11 cellular contexts compared by ENCODE assay signal in the genomic region with DNA sequence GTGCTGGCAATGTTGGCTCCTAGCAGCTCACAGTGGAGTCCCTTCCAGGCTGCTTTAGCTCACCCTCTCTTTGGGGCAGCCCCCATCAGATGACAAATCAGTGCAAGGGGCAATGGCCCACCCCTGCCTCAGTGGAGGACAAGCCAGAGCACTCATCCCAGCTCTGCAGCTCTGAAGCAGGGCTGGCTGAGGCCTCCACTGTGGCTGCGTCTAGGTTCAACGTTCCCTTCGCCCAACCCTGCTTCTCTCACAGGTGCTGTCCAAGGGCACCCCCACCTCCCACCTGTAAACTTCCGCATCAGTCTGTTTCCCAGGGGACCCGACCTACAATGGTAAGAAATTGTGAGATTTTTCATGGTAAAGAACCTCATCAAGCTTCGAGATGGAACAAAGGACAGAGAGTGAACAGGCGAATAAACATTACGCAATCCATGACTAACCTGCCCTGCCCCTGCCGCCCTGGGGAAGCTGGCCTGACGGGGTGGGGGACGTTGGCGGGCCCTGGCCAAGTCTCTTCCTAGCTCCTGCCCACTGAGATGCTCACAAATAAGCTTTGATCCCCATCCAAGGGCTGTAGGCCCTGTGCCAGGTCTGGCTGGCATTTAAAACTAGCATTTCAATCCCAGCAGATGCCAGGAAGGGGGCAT. TPM values are rescaled to one million over a fixed set of nuclear protein-coding genes. Genes with fewer than 3 reads are reported as not detected.
DNase-seq lines count a peak whose midpoint lies in the region; ATAC-seq, FAIRE-seq and TF ChIP-seq lines count a peak whose summit lies in the region.
"Had no signal": no experiment of that assay in that cellular context is flagged by ENCODE, and none has a peak within 500 bp of the region (broad histone marks: within the 10 kb centered on the region; RNA-seq: fewer than 3 reads in every experiment).

No MANE protein-coding gene starts in this region.

- peaks cover 3% of the 10 kb centered on the region for H4K20me1 ChIP-seq in osteoblast (ENCODE audit: insufficient read depth, low read length)

- FAIRE-seq in H54 (lab: Jason Lieb, UNC): no peak

- CTCF ChIA-PET in CD4-positive, alpha-beta T cell (lab: Charles Lee): no interaction called here

- no peak for TF ChIP-seq POLR2A in H54 (IDR thresholded peaks at IDR 0.05; ENCODE audit: low read depth, low read length)

- DNase-seq in H54 (ENCODE audit: insufficient read length, low spot score): peak; percentile 30
- DNase-seq in NCI-H446 treated with DMSO at 0.1 percent for 48 hours (lab: John Stamatoyannopoulos, UW): peak; percentile 12
- peak; percentile 87 for DNase-seq in osteoblast (ENCODE audit: insufficient read length, low spot score, missing footprints)
- no peak for DNase-seq in CD4-positive, alpha-beta T cell
- no peak for DNase-seq in T-helper 2 cell
- no peak for DNase-seq in activated T-cell treated with anti-CD3 and anti-CD28 coated beads, Interleukin-2, amount 50 U/mL, for 1 hour
- DNase-seq in ecto neural progenitor cell (ENCODE audit: low spot score): no peak
- DNase-seq: activated CD4-positive, alpha-beta T cell treated with anti-CD3 and anti-CD28 coated beads, Interleukin-2, amount 50 U/mL, for 48 hours; cortex of kidney; stimulated activated CD4-positive, alpha-beta T cell treated with anti-CD3 and anti-CD28 coated beads, Interleukin-4, amount 100 ng/mL, for 4 hours had no signal

- H3K27ac ChIP-seq in duodenal mucosa (ENCODE audit: low read depth, low read length) (peak overlapping the region; percentile 18), osteoblast (ENCODE audit: low read depth, low read length) (peak overlapping the region; percentile 81)
- no peak overlapping the region for H3K27ac ChIP-seq in CD4-positive, alpha-beta T cell (ENCODE audit: low read depth, low read length)

- no peaks in the 10 kb centered on the region for H3K9me3 ChIP-seq in duodenal mucosa (ENCODE audit: control insufficient read depth in 1 of 2, low read length in 2 of 2)
- H3K9me3 ChIP-seq in osteoblast (ENCODE audit: low read depth, low read length): no peaks in the 10 kb centered on the region
- H3K9me3 ChIP-seq in CD4-positive, alpha-beta T cell (ENCODE audit: control insufficient read depth, low read length): no peaks in the 10 kb centered on the region

- no peaks in the 10 kb centered on the region for H3K9me3 Mint-ChIP-seq in CD4-positive, alpha-beta T cell

- H3K27me3 ChIP-seq in duodenal mucosa (ENCODE audit: control insufficient read depth in 1 of 2, insufficient read depth in 2 of 2, low read length in 2 of 2) (no peaks in the 10 kb centered on the region), osteoblast (ENCODE audit: insufficient read depth, low read length) (no peaks in the 10 kb centered on the region)
- H3K27me3 ChIP-seq in CD4-positive, alpha-beta T cell (ENCODE audit: control insufficient read depth, insufficient read depth, low read length): peaks cover 5% of the 10 kb centered on the region

- H3K4me1 Mint-ChIP-seq in CD4-positive, alpha-beta T cell (ENCODE audit: low read depth): no peaks in the 10 kb centered on the region

- POLR2A ChIA-PET in CD4-positive, alpha-beta T cell (lab: Charles Lee): interaction anchor here (0.6 kb wide), 1 partner anchor 1548 kb away, joined by 3 read pairs; no protein-coding TSS in a partner anchor

- peak overlapping the region; percentile 34 for H2AFZ ChIP-seq in osteoblast (ENCODE audit: low read length)

- H3K4me1 ChIP-seq in duodenal mucosa (ENCODE audit: control insufficient read depth in 1 of 2, insufficient read depth in 2 of 2, low read length in 2 of 2) (peaks cover 18 to 29% of the 10 kb centered on the region in 2 donors), osteoblast (ENCODE audit: insufficient read depth, low read length) (peaks cover 27% of the 10 kb centered on the region)

- ATAC-seq in CD4-positive, alpha-beta T cell (ENCODE audit: poor library complexity): no peak

- H3K4me3 ChIP-seq in duodenal mucosa (ENCODE audit: low read depth in 1 of 2, low read length in 2 of 2) (no peak overlapping the region), osteoblast (ENCODE audit: insufficient read depth, low read length) (peak overlapping the region; percentile 24)

- no peak overlapping the region for H3K27ac Mint-ChIP-seq in CD4-positive, alpha-beta T cell

- peak overlapping the region; percentile 63 for H3K4me2 ChIP-seq in osteoblast (ENCODE audit: insufficient read depth, low read length)

- no peaks in the 10 kb centered on the region for H3K79me2 ChIP-seq in osteoblast (ENCODE audit: insufficient read depth, low read length)

- intact Hi-C loops in CD4-positive, alpha-beta T cell (cut with DNase I, micrococcal nuclease): no loop called here

- H3K36me3 ChIP-seq in duodenal mucosa (ENCODE audit: control insufficient read depth in 1 of 2, insufficient read depth in 2 of 2, low read length in 2 of 2) (no peaks in the 10 kb centered on the region), osteoblast (ENCODE audit: insufficient read depth, low read length) (peaks cover 52% of the 10 kb centered on the region)

- H3K9ac ChIP-seq in duodenal mucosa (ENCODE audit: low read depth in 1 of 2, low read length in 2 of 2): no peak overlapping the region

- H3K4me3 Mint-ChIP-seq in CD4-positive, alpha-beta T cell: no peak overlapping the region

- peaks cover 19% of the 10 kb centered on the region for H3K27me3 Mint-ChIP-seq in CD4-positive, alpha-beta T cell

- no peak for TF ChIP-seq CTCF in osteoblast (IDR thresholded peaks at IDR 0.05; ENCODE audit: extremely low read depth, low read depth, low read length)
- no peak for TF ChIP-seq CTCF in CD4-positive, alpha-beta T cell (IDR thresholded peaks at IDR 0.05)

- H3K36me3 Mint-ChIP-seq in CD4-positive, alpha-beta T cell (ENCODE audit: low read depth): no peaks in the 10 kb centered on the region

RNA-seq across cellular contexts. Expression of a gene that starts 40.5 kb away (rescaled TPM):
- total RNA-seq in osteoblast: 33.9 and 34.0 TPM in 2 replicates
- not detected for total RNA-seq in CD4-positive, alpha-beta T cell

RNA-seq across cellular contexts. Expression of a gene that starts 51.5 kb away (rescaled TPM):
- not detected in 2 replicates for total RNA-seq in osteoblast
- not detected for total RNA-seq in CD4-positive, alpha-beta T cell

Comparison
In these comparisons a context has a peak if more than half of its experiments do, and no peak if none do; other contexts are left out.
1. DNase-seq: peak in H54 (single experiment), NCI-H446 treated with DMSO at 0.1 percent for 48 hours (single experiment) and osteoblast (single experiment); none in CD4-positive, alpha-beta T cell (0 of 10), T-helper 2 cell (0 of 5), activated T-cell treated with anti-CD3 and anti-CD28 coated beads, Interleukin-2, amount 50 U/mL, for 1 hour (single experiment) and ecto neural progenitor cell (single experiment).
2. RNA of a gene that starts 40.5 kb away (total RNA-seq): 33.9 to 34.0 TPM in osteoblast; not detected in CD4-positive, alpha-beta T cell; every median in the first group is over 10 times any median in the second.